ENCODE assay signal across 36 cellular contexts in the genomic region with DNA sequence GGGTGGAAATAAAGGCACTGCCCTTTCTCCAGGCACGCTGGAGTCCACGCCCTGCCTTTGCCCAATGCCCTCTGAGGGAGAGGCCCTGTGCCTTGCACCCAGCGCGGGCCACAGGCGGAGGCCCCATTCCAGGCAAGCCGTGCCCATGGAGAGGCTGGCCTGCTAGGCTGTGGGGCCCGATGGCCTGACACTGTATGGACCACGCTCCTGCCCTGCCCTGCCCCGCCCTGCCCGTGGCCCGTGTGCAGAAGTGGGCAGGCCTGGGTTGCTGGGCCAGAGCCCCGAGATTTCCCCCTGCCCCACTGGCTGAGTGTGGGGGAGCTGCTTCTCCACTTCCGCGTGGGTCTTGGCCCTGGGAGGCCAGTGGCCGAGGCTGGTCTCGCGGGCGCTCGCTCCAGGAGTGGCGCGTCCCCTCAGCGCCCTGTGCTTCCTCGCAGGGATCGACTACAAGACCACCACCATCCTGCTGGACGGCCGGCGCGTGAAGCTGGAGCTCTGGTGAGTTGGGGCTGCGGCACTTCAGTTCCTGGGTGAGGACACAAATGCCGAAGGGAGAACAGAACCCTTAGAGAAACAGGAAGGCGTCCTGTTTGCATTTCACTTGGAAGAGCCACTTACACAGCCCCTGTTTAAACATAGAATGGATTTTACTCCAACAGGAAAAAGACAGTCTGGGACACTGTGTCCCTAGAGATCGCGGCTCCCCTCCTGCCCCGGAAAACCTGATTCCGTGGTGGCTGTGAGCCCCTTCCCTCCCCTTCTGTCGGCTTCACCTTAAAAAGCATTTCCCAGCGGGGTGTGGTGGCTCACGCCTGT. TPM values are rescaled to one million over a fixed set of nuclear protein-coding genes. Genes with fewer than 3 reads are reported as not detected.
DNase-seq lines count a peak whose midpoint lies in the region; ATAC-seq, FAIRE-seq and TF ChIP-seq lines count a peak whose summit lies in the region.
"Had no signal": no experiment of that assay in that cellular context is flagged by ENCODE, and none has a peak within 500 bp of the region (broad histone marks: within the 10 kb centered on the region; RNA-seq: fewer than 3 reads in every experiment).

No MANE protein-coding gene starts in this region.

- H3K27ac Mint-ChIP-seq in naive thymus-derived CD8-positive, alpha-beta T cell = no peak overlapping the region
- H3K27ac Mint-ChIP-seq: activated naive CD8-positive, alpha-beta T cell treated with anti-CD3 and anti-CD28 coated beads, Interleukin-2, amount 10 ng/mL, durations not matched to agents 7 days and 5 days; activated T-cell treated with anti-CD3 and anti-CD28 coated beads, Interleukin-2, amount 50 U/mL, for 24 hours; CD4-positive, alpha-beta memory T cell had no signal

- POLR2A ChIA-PET in HepG2 (lab: Yijun Ruan, JAX) = no interaction called here
- POLR2A ChIA-PET in naive thymus-derived CD8-positive, alpha-beta T cell (lab: Charles Lee) = no interaction called here

- no TSS peak for BruUV-seq in HepG2 (replicated peaks; lab: Mats Ljungman, UMichigan)

- DNase-seq in DMS153 (lab: John Stamatoyannopoulos, UW) (peak; percentile 83), NCI-H2029 treated with DMSO at 0.1 percent for 48 hours (lab: John Stamatoyannopoulos, UW) (peak; percentile 75), HepG2 (ENCODE audit: low spot score) (no peak), sciatic nerve (ENCODE audit: low spot score) (no peak), activated T-cell treated with anti-CD3 and anti-CD28 coated beads for 4 hours (no peak), GDM1 (lab: John Stamatoyannopoulos, UW) (no peak)
- DNase-seq in naive thymus-derived CD8-positive, alpha-beta T cell = no peak
- DNase-seq: activated CD4-positive, alpha-beta T cell treated with anti-CD3 and anti-CD28 coated beads for 48 hours; activated gamma-delta T cell treated with Interleukin-2 at 50 U/mL for 16 hours; activated naive CD8-positive, alpha-beta T cell treated with anti-CD3 and anti-CD28 coated beads, Interleukin-2, amount 10 ng/mL, durations not matched to agents 7 days and 5 days; activated T-cell treated with anti-CD3 and anti-CD28 coated beads, Interleukin-2, amount 50 U/mL, for 24 hours; AML-193; CD4-positive, alpha-beta memory T cell; colonic mucosa; effector CD4-positive, alpha-beta T cell; KBM-7; kidney glomerular epithelial cell; mesenchymal stem cell; NCI-H1092 treated with DMSO at 0.1 percent for 48 hours; NCI-H187 treated with DMSO at 0.1 percent for 48 hours; NCI-H446; NCI-H82; SJCRH30; stimulated activated naive CD4-positive, alpha-beta T cell; SW 1271; T-helper 9 cell; uterus had no signal

- H3K36me3 ChIP-seq in HepG2 (replicated peaks in 1 of 2; ENCODE audit: control insufficient read depth in 1 of 2, insufficient read depth in 2 of 2, low read length in 2 of 2) = peaks cover 1 to 9% of the 10 kb centered on the region in 2 experiments; a peak in 1 of 5 replicates
- H3K36me3 ChIP-seq: cardiac muscle cell, colonic mucosa, prostate gland, SJCRH30, uterus had no signal

- H3K4me1 ChIP-seq in HepG2 (ENCODE audit: insufficient read depth, low read length) = peaks cover 9% of the 10 kb centered on the region
- H3K4me1 ChIP-seq: colonic mucosa, SJCRH30, uterus had no signal

- H3K9ac ChIP-seq in HepG2 (ENCODE audit: insufficient read depth, low read depth, low read length) = no peak overlapping the region

- TF ChIP-seq POLR2A in HepG2 (IDR thresholded peaks at IDR 0.05; ENCODE audit: insufficient read depth in 1 of 2, low read depth in 2 of 2, low read length in 2 of 2) = no peak

- 83% methylated on average over 25 of the region's 38 CpGs for WGBS in HepG2 (ENCODE audit: low lambda C conversion rate)

- TF ChIP-seq RAD21 in HepG2 (CRISPR knock-in tag; IDR thresholded peaks at IDR 0.05) = no peak

- H3K9me3 Mint-ChIP-seq in naive thymus-derived CD8-positive, alpha-beta T cell = no peaks in the 10 kb centered on the region
- H3K9me3 Mint-ChIP-seq: activated T-cell treated with anti-CD3 and anti-CD28 coated beads, Interleukin-2, amount 50 U/mL, for 24 hours had no signal

- no peaks in the 10 kb centered on the region for H4K20me1 ChIP-seq in HepG2 (ENCODE audit: insufficient read depth, low read length)

- in situ Hi-C loops in HepG2 (cut with HindIII; ENCODE audit: extremely low pct_ligation_motif_present, low pct_unique_long_range_greater_than_20kb) = no loop called here

- H3K27ac ChIP-seq in HepG2 (ENCODE audit: extremely low read length, insufficient read depth, low read length) = no peak overlapping the region
- H3K27ac ChIP-seq: cardiac muscle cell, colonic mucosa, gastroesophageal sphincter, SJCRH30, skin epidermis, uterus had no signal

- TF ChIP-seq EP300 in HepG2 (IDR thresholded peaks at IDR 0.05; ENCODE audit: low read depth in 2 of 2, low read length in 2 of 2) = no peak
- TF ChIP-seq EP300 in HepG2 (CRISPR knock-in tag; IDR thresholded peaks at IDR 0.05; ENCODE audit: borderline replicate concordance) = no peak

- no peak overlapping the region for H2AFZ ChIP-seq in HepG2 (ENCODE audit: low read length)

- no peaks in the 10 kb centered on the region for H3K79me2 ChIP-seq in HepG2 (ENCODE audit: insufficient read depth, low read length)

- H3K4me1 Mint-ChIP-seq in naive thymus-derived CD8-positive, alpha-beta T cell = peaks cover 0 to 6% (median 0%) of the 10 kb centered on the region in 4 donors
- H3K4me1 Mint-ChIP-seq: activated naive CD8-positive, alpha-beta T cell treated with anti-CD3 and anti-CD28 coated beads, Interleukin-2, amount 10 ng/mL, durations not matched to agents 7 days and 5 days had no signal

- intact Hi-C loops in HepG2 (cut with micrococcal nuclease; ENCODE audit: unreplicated experiment) (no loop called here), sciatic nerve (cut with DNase I) (no loop called here)

- H3K4me3 ChIP-seq in HepG2 (replicated peaks in 1 of 3; ENCODE audit: insufficient read depth in 1 of 3, low read depth in 2 of 3, low read length in 3 of 3) = no peak overlapping the region
- H3K4me3 ChIP-seq: cardiac muscle cell, colonic mucosa, gastroesophageal sphincter, GM12878, prostate gland, SJCRH30, skin epidermis, uterus had no signal

- no peaks in the 10 kb centered on the region for H3K9me3 ChIP-seq in HepG2 (ENCODE audit: low read length)
- H3K9me3 ChIP-seq: colonic mucosa, gastroesophageal sphincter, prostate gland, SJCRH30, uterus had no signal

- no peak for TF ChIP-seq CTCF in HepG2 (CRISPR knock-in tag; IDR thresholded peaks at IDR 0.05)

- H3K27me3 Mint-ChIP-seq in naive thymus-derived CD8-positive, alpha-beta T cell = no peaks in the 10 kb centered on the region
- H3K27me3 Mint-ChIP-seq: activated naive CD8-positive, alpha-beta T cell treated with anti-CD3 and anti-CD28 coated beads, Interleukin-2, amount 10 ng/mL, durations not matched to agents 7 days and 5 days; activated T-cell treated with anti-CD3 and anti-CD28 coated beads, Interleukin-2, amount 50 U/mL, for 24 hours; CD4-positive, alpha-beta memory T cell had no signal

- no peak for FAIRE-seq in HepG2 (lab: Jason Lieb, UNC)
- FAIRE-seq: astrocyte, GM12878, H1, HTR-8/SVneo had no signal

- H3K27me3 ChIP-seq in HepG2 (ENCODE audit: control insufficient read depth in 1 of 2, insufficient read depth in 2 of 2, low read length in 2 of 2) = no peaks in the 10 kb centered on the region
- H3K27me3 ChIP-seq: cardiac muscle cell, colonic mucosa, gastroesophageal sphincter, SJCRH30, uterus had no signal

- no peak overlapping the region for H3K4me3 Mint-ChIP-seq in naive thymus-derived CD8-positive, alpha-beta T cell
- H3K4me3 Mint-ChIP-seq: activated naive CD8-positive, alpha-beta T cell treated with anti-CD3 and anti-CD28 coated beads, Interleukin-2, amount 10 ng/mL, durations not matched to agents 7 days and 5 days; activated T-cell treated with anti-CD3 and anti-CD28 coated beads, Interleukin-2, amount 50 U/mL, for 24 hours; CD4-positive, alpha-beta memory T cell had no signal

- ATAC-seq in HepG2 (peak; percentile 35; the same call in 1 of the 3 replicates), sciatic nerve (peak; percentile 17), GM18907 (IDR thresholded peaks at IDR 0.05; ENCODE audit: unreplicated experiment) (no peak)
- no peak for ATAC-seq in naive thymus-derived CD8-positive, alpha-beta T cell
- ATAC-seq: gastroesophageal sphincter, GM12878 had no signal

- H3K36me3 Mint-ChIP-seq in naive thymus-derived CD8-positive, alpha-beta T cell = peaks cover 0 to 4% (median 0%) of the 10 kb centered on the region in 3 donors

- CTCF ChIA-PET in HepG2 (lab: Yijun Ruan, JAX; ENCODE audit: low intra/inter-chr PET ratio, low total read pairs) = no interaction called here

- H3K4me2 ChIP-seq in HepG2 (ENCODE audit: low read depth, low read length) = no peak overlapping the region

RNA-seq across cellular contexts. Expression of gene WFIKKN1, which starts 13.8 kb away (rescaled TPM):
- total RNA-seq in HepG2 (2016; rRNA removed; fragmentation: Illumina TruSeq; extraction: Trizol) = 2.4 and 4.9 TPM in 2 replicates
- 0.61 and 0.88 TPM in 2 replicates for total RNA-seq in HepG2 (2016; cell fraction: cytosol; rRNA removed; fragmentation: Illumina TruSeq; extraction: Trizol; ENCODE audit: low read depth)
- total RNA-seq in HepG2 (2016; cell fraction: insoluble cytoplasmic fraction; rRNA removed; fragmentation: Illumina TruSeq; extraction: Trizol) = 2.1 and 4.8 TPM in 2 replicates
- 1.1 and 1.8 TPM in 2 replicates for total RNA-seq in HepG2 (2016; cell fraction: membrane; rRNA removed; fragmentation: Illumina TruSeq; extraction: Trizol)
- 3.0 and 3.4 TPM in 2 replicates for total RNA-seq in HepG2 (2016; cell fraction: nucleus; rRNA removed; fragmentation: Illumina TruSeq; extraction: Trizol)
- polyA plus RNA-seq in HepG2 (2011; rRNA removed) = 1.7 and 2.9 TPM in 2 replicates
- 2.6 and 4.2 TPM in 2 replicates for polyA plus RNA-seq in HepG2 (2011; cell fraction: cytosol; rRNA removed)
- polyA plus RNA-seq in HepG2 (2011; cell fraction: nucleus; rRNA removed) = 4.0 and 4.2 TPM in 2 replicates
- polyA plus RNA-seq in HepG2 (2012) = 1.7 and 2.2 TPM in 2 replicates
- 0.58 and 0.66 TPM in 2 replicates for polyA plus RNA-seq in HepG2 (2016; cell fraction: cytosol; fragmentation: Illumina TruSeq; extraction: Trizol; ENCODE audit: low read depth)
- 2.6 and 2.7 TPM in 2 replicates for polyA plus RNA-seq in HepG2 (2016; cell fraction: insoluble cytoplasmic fraction; fragmentation: Illumina TruSeq; extraction: Trizol; ENCODE audit: low read depth)
- 0.93 and 1.1 TPM in 2 replicates for polyA plus RNA-seq in HepG2 (2016; cell fraction: membrane; fragmentation: Illumina TruSeq; extraction: Trizol; ENCODE audit: low read depth)
- 5.9 and 6.7 TPM in 2 replicates for polyA plus RNA-seq in HepG2 (2016; cell fraction: nucleus; fragmentation: Illumina TruSeq; extraction: Trizol; ENCODE audit: insufficient read depth, low read depth)
- 3.9 and 5.4 TPM in 2 replicates for polyA minus RNA-seq in HepG2 (2011; rRNA and poly(A)+ RNA removed; ENCODE audit: low replicate concordance)
- polyA minus RNA-seq in HepG2 (2011; cell fraction: cytosol; rRNA and poly(A)+ RNA removed) = 3.1 and 4.6 TPM in 2 replicates
- 1.0 and 1.7 TPM in 2 replicates for polyA minus RNA-seq in HepG2 (2011; cell fraction: nucleus; rRNA and poly(A)+ RNA removed)
- total RNA-seq in sciatic nerve = 1.5 TPM
- under 1 TPM; 0.47 to 0.57 TPM for total RNA-seq in naive thymus-derived CD8-positive, alpha-beta T cell
- under 1 TPM in 1 of 3 donors, not detected in 2; 0.07 TPM for polyA plus RNA-seq in naive thymus-derived CD8-positive, alpha-beta T cell

RNA-seq across cellular contexts. Expression of gene METTL26, which starts 19.1 kb away (rescaled TPM):
- total RNA-seq in HepG2 (2016; rRNA removed; fragmentation: Illumina TruSeq; extraction: Trizol) = 70.1 and 75.1 TPM in 2 replicates
- 106 and 145 TPM in 2 replicates for total RNA-seq in HepG2 (2016; cell fraction: cytosol; rRNA removed; fragmentation: Illumina TruSeq; extraction: Trizol; ENCODE audit: low read depth)
- 72.6 and 72.8 TPM in 2 replicates for total RNA-seq in HepG2 (2016; cell fraction: insoluble cytoplasmic fraction; rRNA removed; fragmentation: Illumina TruSeq; extraction: Trizol)
- total RNA-seq in HepG2 (2016; cell fraction: membrane; rRNA removed; fragmentation: Illumina TruSeq; extraction: Trizol) = 85.6 and 121 TPM in 2 replicates
- 25.9 and 26.1 TPM in 2 replicates for total RNA-seq in HepG2 (2016; cell fraction: nucleus; rRNA removed; fragmentation: Illumina TruSeq; extraction: Trizol)
- polyA plus RNA-seq in HepG2 (2011; rRNA removed) = 65.5 and 65.8 TPM in 2 replicates
- polyA plus RNA-seq in HepG2 (2011; cell fraction: cytosol; rRNA removed) = 61.3 and 112 TPM in 2 replicates
- 121 and 152 TPM in 2 replicates for polyA plus RNA-seq in HepG2 (2011; cell fraction: nucleus; rRNA removed)
- 40.7 and 43.0 TPM in 2 replicates for polyA plus RNA-seq in HepG2 (2012)
- 158 and 183 TPM in 2 replicates for polyA plus RNA-seq in HepG2 (2016; cell fraction: cytosol; fragmentation: Illumina TruSeq; extraction: Trizol; ENCODE audit: low read depth)
- polyA plus RNA-seq in HepG2 (2016; cell fraction: insoluble cytoplasmic fraction; fragmentation: Illumina TruSeq; extraction: Trizol; ENCODE audit: low read depth) = 91.6 and 101 TPM in 2 replicates
- polyA plus RNA-seq in HepG2 (2016; cell fraction: membrane; fragmentation: Illumina TruSeq; extraction: Trizol; ENCODE audit: low read depth) = 118 and 119 TPM in 2 replicates
- 66.7 and 70.0 TPM in 2 replicates for polyA plus RNA-seq in HepG2 (2016; cell fraction: nucleus; fragmentation: Illumina TruSeq; extraction: Trizol; ENCODE audit: insufficient read depth, low read depth)
- 66.6 and 95.2 TPM in 2 replicates for polyA minus RNA-seq in HepG2 (2011; rRNA and poly(A)+ RNA removed; ENCODE audit: low replicate concordance)
- polyA minus RNA-seq in HepG2 (2011; cell fraction: cytosol; rRNA and poly(A)+ RNA removed) = 30.0 and 37.0 TPM in 2 replicates
- polyA minus RNA-seq in HepG2 (2011; cell fraction: nucleus; rRNA and poly(A)+ RNA removed) = 15.3 and 23.3 TPM in 2 replicates
- total RNA-seq in sciatic nerve = 54.1 TPM
- 10 to 100 TPM; 69.2 to 72.6 TPM for total RNA-seq in naive thymus-derived CD8-positive, alpha-beta T cell
- polyA plus RNA-seq in naive thymus-derived CD8-positive, alpha-beta T cell = 10 to 100 TPM; 88.4 to 98.4 (median 89.8) TPM

RNA-seq across cellular contexts. Expression of gene MCRIP2, which starts 24.6 kb away (rescaled TPM):
- total RNA-seq in HepG2 (2016; rRNA removed; fragmentation: Illumina TruSeq; extraction: Trizol) = 54.6 and 76.7 TPM in 2 replicates
- total RNA-seq in HepG2 (2016; cell fraction: cytosol; rRNA removed; fragmentation: Illumina TruSeq; extraction: Trizol; ENCODE audit: low read depth) = 213 and 245 TPM in 2 replicates
- 53.9 and 78.9 TPM in 2 replicates for total RNA-seq in HepG2 (2016; cell fraction: insoluble cytoplasmic fraction; rRNA removed; fragmentation: Illumina TruSeq; extraction: Trizol)
- total RNA-seq in HepG2 (2016; cell fraction: membrane; rRNA removed; fragmentation: Illumina TruSeq; extraction: Trizol) = 142 and 185 TPM in 2 replicates
- total RNA-seq in HepG2 (2016; cell fraction: nucleus; rRNA removed; fragmentation: Illumina TruSeq; extraction: Trizol) = 43.6 and 55.4 TPM in 2 replicates
- 39.6 and 50.7 TPM in 2 replicates for polyA plus RNA-seq in HepG2 (2011; rRNA removed)
- polyA plus RNA-seq in HepG2 (2011; cell fraction: cytosol; rRNA removed) = 28.2 and 61.1 TPM in 2 replicates
- polyA plus RNA-seq in HepG2 (2011; cell fraction: nucleus; rRNA removed) = 96.2 and 105 TPM in 2 replicates
- polyA plus RNA-seq in HepG2 (2012) = 16.1 and 33.3 TPM in 2 replicates
- 190 and 204 TPM in 2 replicates for polyA plus RNA-seq in HepG2 (2016; cell fraction: cytosol; fragmentation: Illumina TruSeq; extraction: Trizol; ENCODE audit: low read depth)
- 37.1 and 43.7 TPM in 2 replicates for polyA plus RNA-seq in HepG2 (2016; cell fraction: insoluble cytoplasmic fraction; fragmentation: Illumina TruSeq; extraction: Trizol; ENCODE audit: low read depth)
- polyA plus RNA-seq in HepG2 (2016; cell fraction: membrane; fragmentation: Illumina TruSeq; extraction: Trizol; ENCODE audit: low read depth) = 110 and 119 TPM in 2 replicates
- polyA plus RNA-seq in HepG2 (2016; cell fraction: nucleus; fragmentation: Illumina TruSeq; extraction: Trizol; ENCODE audit: insufficient read depth, low read depth) = 85.1 and 93.5 TPM in 2 replicates
- 21.1 and 22.3 TPM in 2 replicates for polyA minus RNA-seq in HepG2 (2011; rRNA and poly(A)+ RNA removed; ENCODE audit: low replicate concordance)
- 13.8 and 16.0 TPM in 2 replicates for polyA minus RNA-seq in HepG2 (2011; cell fraction: cytosol; rRNA and poly(A)+ RNA removed)
- 14.9 and 18.2 TPM in 2 replicates for polyA minus RNA-seq in HepG2 (2011; cell fraction: nucleus; rRNA and poly(A)+ RNA removed)
- total RNA-seq in sciatic nerve = 15.5 TPM
- 10 to 100 TPM; 31.9 to 32.2 TPM for total RNA-seq in naive thymus-derived CD8-positive, alpha-beta T cell
- 10 to 100 TPM; 28.1 to 36.6 (median 35.5) TPM for polyA plus RNA-seq in naive thymus-derived CD8-positive, alpha-beta T cell

RNA-seq across cellular contexts. Expression of gene RAB40C, which starts 27.1 kb away (rescaled TPM):
- total RNA-seq in HepG2 (2016; rRNA removed; fragmentation: Illumina TruSeq; extraction: Trizol) (8.2 and 11.5 TPM in 2 replicates), sciatic nerve (22.5 TPM)
- total RNA-seq in HepG2 (2016; cell fraction: cytosol; rRNA removed; fragmentation: Illumina TruSeq; extraction: Trizol; ENCODE audit: low read depth) = 3.9 TPM in 2 replicates
- total RNA-seq in HepG2 (2016; cell fraction: insoluble cytoplasmic fraction; rRNA removed; fragmentation: Illumina TruSeq; extraction: Trizol) = 7.7 and 10.5 TPM in 2 replicates
- 9.2 and 9.7 TPM in 2 replicates for total RNA-seq in HepG2 (2016; cell fraction: membrane; rRNA removed; fragmentation: Illumina TruSeq; extraction: Trizol)
- total RNA-seq in HepG2 (2016; cell fraction: nucleus; rRNA removed; fragmentation: Illumina TruSeq; extraction: Trizol) = 6.0 and 7.3 TPM in 2 replicates
- 7.7 and 10.6 TPM in 2 replicates for polyA plus RNA-seq in HepG2 (2011; rRNA removed)
- 6.0 and 10.4 TPM in 2 replicates for polyA plus RNA-seq in HepG2 (2011; cell fraction: cytosol; rRNA removed)
- 25.9 TPM in 2 replicates for polyA plus RNA-seq in HepG2 (2011; cell fraction: nucleus; rRNA removed)
- polyA plus RNA-seq in HepG2 (2012) = 7.0 and 9.0 TPM in 2 replicates
- polyA plus RNA-seq in HepG2 (2016; cell fraction: cytosol; fragmentation: Illumina TruSeq; extraction: Trizol; ENCODE audit: low read depth) = 2.5 and 2.9 TPM in 2 replicates
- polyA plus RNA-seq in HepG2 (2016; cell fraction: insoluble cytoplasmic fraction; fragmentation: Illumina TruSeq; extraction: Trizol; ENCODE audit: low read depth) = 8.9 and 11.2 TPM in 2 replicates
- 6.5 and 6.8 TPM in 2 replicates for polyA plus RNA-seq in HepG2 (2016; cell fraction: membrane; fragmentation: Illumina TruSeq; extraction: Trizol; ENCODE audit: low read depth)
- 20.2 and 22.4 TPM in 2 replicates for polyA plus RNA-seq in HepG2 (2016; cell fraction: nucleus; fragmentation: Illumina TruSeq; extraction: Trizol; ENCODE audit: insufficient read depth, low read depth)
- 15.3 and 16.9 TPM in 2 replicates for polyA minus RNA-seq in HepG2 (2011; rRNA and poly(A)+ RNA removed; ENCODE audit: low replicate concordance)
- 5.5 and 7.3 TPM in 2 replicates for polyA minus RNA-seq in HepG2 (2011; cell fraction: cytosol; rRNA and poly(A)+ RNA removed)
- polyA minus RNA-seq in HepG2 (2011; cell fraction: nucleus; rRNA and poly(A)+ RNA removed) = 3.4 and 4.0 TPM in 2 replicates
- total RNA-seq in naive thymus-derived CD8-positive, alpha-beta T cell = 10 to 100 TPM; 18.6 to 19.9 TPM
- 10 to 100 TPM in 1 of 3 donors, 1 to 10 TPM in 2; 5.8 to 14.6 (median 6.2) TPM for polyA plus RNA-seq in naive thymus-derived CD8-positive, alpha-beta T cell

RNA-seq across cellular contexts. Expression of gene WDR90, which starts 32.2 kb away (rescaled TPM):
- total RNA-seq in HepG2 (2016; rRNA removed; fragmentation: Illumina TruSeq; extraction: Trizol) (10.2 and 28.9 TPM in 2 replicates), sciatic nerve (33.3 TPM)
- total RNA-seq in HepG2 (2016; cell fraction: cytosol; rRNA removed; fragmentation: Illumina TruSeq; extraction: Trizol; ENCODE audit: low read depth) = 8.3 and 8.4 TPM in 2 replicates
- total RNA-seq in HepG2 (2016; cell fraction: insoluble cytoplasmic fraction; rRNA removed; fragmentation: Illumina TruSeq; extraction: Trizol) = 10.2 and 31.3 TPM in 2 replicates
- total RNA-seq in HepG2 (2016; cell fraction: membrane; rRNA removed; fragmentation: Illumina TruSeq; extraction: Trizol) = 9.7 and 10.7 TPM in 2 replicates
- total RNA-seq in HepG2 (2016; cell fraction: nucleus; rRNA removed; fragmentation: Illumina TruSeq; extraction: Trizol) = 40.6 and 49.4 TPM in 2 replicates
- polyA plus RNA-seq in HepG2 (2011; rRNA removed) = 11.1 and 14.9 TPM in 2 replicates
- polyA plus RNA-seq in HepG2 (2011; cell fraction: cytosol; rRNA removed) = 3.4 and 7.3 TPM in 2 replicates
- 165 and 272 TPM in 2 replicates for polyA plus RNA-seq in HepG2 (2011; cell fraction: nucleus; rRNA removed)
- polyA plus RNA-seq in HepG2 (2012) = 8.4 and 11.0 TPM in 2 replicates
- polyA plus RNA-seq in HepG2 (2016; cell fraction: cytosol; fragmentation: Illumina TruSeq; extraction: Trizol; ENCODE audit: low read depth) = 2.6 and 2.7 TPM in 2 replicates
- polyA plus RNA-seq in HepG2 (2016; cell fraction: insoluble cytoplasmic fraction; fragmentation: Illumina TruSeq; extraction: Trizol; ENCODE audit: low read depth) = 9.7 and 12.6 TPM in 2 replicates
- polyA plus RNA-seq in HepG2 (2016; cell fraction: membrane; fragmentation: Illumina TruSeq; extraction: Trizol; ENCODE audit: low read depth) = 5.3 TPM in 2 replicates
- 127 and 129 TPM in 2 replicates for polyA plus RNA-seq in HepG2 (2016; cell fraction: nucleus; fragmentation: Illumina TruSeq; extraction: Trizol; ENCODE audit: insufficient read depth, low read depth)
- polyA minus RNA-seq in HepG2 (2011; rRNA and poly(A)+ RNA removed; ENCODE audit: low replicate concordance) = 12.2 and 29.3 TPM in 2 replicates
- polyA minus RNA-seq in HepG2 (2011; cell fraction: cytosol; rRNA and poly(A)+ RNA removed) = 3.2 and 14.2 TPM in 2 replicates
- polyA minus RNA-seq in HepG2 (2011; cell fraction: nucleus; rRNA and poly(A)+ RNA removed) = 15.8 and 22.4 TPM in 2 replicates
- total RNA-seq in naive thymus-derived CD8-positive, alpha-beta T cell = 10 to 100 TPM; 17.8 to 19.2 TPM
- 1 to 10 TPM in 2 of 3 donors, under 1 TPM in 1; 0.27 to 2.5 (median 1.5) TPM for polyA plus RNA-seq in naive thymus-derived CD8-positive, alpha-beta T cell

Comparison
In these comparisons a context has a peak if more than half of its experiments do, and no peak if none do; other contexts are left out.
1. DNase-seq: peak in DMS153 (single experiment) and NCI-H2029 treated with DMSO at 0.1 percent for 48 hours (single experiment); none in HepG2 (single experiment), sciatic nerve (single experiment), naive thymus-derived CD8-positive, alpha-beta T cell (0 of 10), activated T-cell treated with anti-CD3 and anti-CD28 coated beads for 4 hours (single experiment) and GDM1 (single experiment).
2. ATAC-seq: peak in HepG2 (single experiment) and sciatic nerve (single experiment); none in naive thymus-derived CD8-positive, alpha-beta T cell (0 of 2) and GM18907 (single experiment).